Comparison of ENCODE assay signal across 7 cellular contexts in the genomic region with DNA sequence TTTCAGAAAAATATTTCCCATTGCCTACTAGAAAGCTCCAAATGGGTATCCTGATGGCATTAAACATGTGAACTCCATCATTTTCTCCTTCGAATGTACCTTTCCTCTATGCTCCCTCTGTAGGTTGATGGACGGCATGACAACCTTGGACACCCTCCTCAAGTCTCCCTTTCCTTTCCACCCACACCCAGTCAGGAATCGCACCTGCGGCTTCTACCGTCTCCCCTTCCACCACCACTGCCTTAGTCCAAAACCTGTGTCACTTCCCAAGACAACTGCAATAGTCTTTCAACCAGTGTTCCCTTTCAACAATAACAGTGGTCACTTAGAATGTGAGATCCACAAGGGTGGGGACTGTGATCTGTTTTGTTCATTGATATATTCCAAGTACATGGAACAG.
DNase-seq lines count a peak whose midpoint lies in the region; ATAC-seq and TF ChIP-seq lines count a peak whose summit lies in the region.

No MANE protein-coding gene starts in this region.

- dilution Hi-C loops in mammary epithelial cell (cut with HindIII; ENCODE audit: low sequenced_read_pairs): no loop called here

- H3K27me3 ChIP-seq in mammary epithelial cell (ENCODE audit: insufficient read depth, low read length): no peaks in the 10 kb centered on the region
- H3K27me3 ChIP-seq in neural progenitor cell: no peaks in the 10 kb centered on the region

- H3K27ac Mint-ChIP-seq in neural progenitor cell: no peak overlapping the region

- TF ChIP-seq CTCF in LNCaP clone FGC (IDR thresholded peaks at IDR 0.05; ENCODE audit: control insufficient read depth, extremely low read depth, insufficient read depth) (peak; percentile 58), mammary epithelial cell (conservative IDR thresholded peaks at IDR 0.05 in 1 of 2, IDR thresholded peaks at IDR 0.05 in 1 of 2; ENCODE audit: extremely low read depth in 1 of 2, insufficient read depth in 1 of 2, low read depth in 1 of 2, low read length in 2 of 2) (peak; percentile 46 to 75), neural progenitor cell (IDR thresholded peaks at IDR 0.05) (peak; percentile 68)

- H3K36me3 ChIP-seq in mammary epithelial cell (ENCODE audit: insufficient read depth, low read length) (no peaks in the 10 kb centered on the region), neural progenitor cell (no peaks in the 10 kb centered on the region)

- H3K36me3 Mint-ChIP-seq in neural progenitor cell: peaks cover 7% of the 10 kb centered on the region

- H3K4me1 Mint-ChIP-seq in neural progenitor cell: peaks cover 38% of the 10 kb centered on the region

- H3K27ac ChIP-seq in mammary epithelial cell (ENCODE audit: insufficient read depth, low read depth, low read length) (no peak overlapping the region), neural progenitor cell (no peak overlapping the region)

- CTCF ChIA-PET in mammary epithelial cell (lab: Charles Lee; ENCODE audit: low non-redundant PET): no interaction called here

- intact Hi-C loops in mammary epithelial cell (cut with micrococcal nuclease): loop anchor here (1.0 to 10.0 kb wide), 5 partner anchors 190 to 563 kb away; no protein-coding TSS in a partner anchor

- H2AFZ ChIP-seq in mammary epithelial cell (ENCODE audit: low read depth, low read length) (no peak overlapping the region), neural progenitor cell (replicated peaks) (no peak overlapping the region)

- DNase-seq in ELR (ENCODE audit: low read depth) (peak; percentile 72), LNCaP clone FGC (ENCODE audit: low read depth) (no peak), mammary epithelial cell (peak; percentile 29), neural progenitor cell (ENCODE audit: low spot score) (peak; percentile 45), middle frontal gyrus (ENCODE audit: extremely low spot score, low spot score) (no peak), GOT3 (lab: John Stamatoyannopoulos, UW) (no peak)

- H3K9me3 ChIP-seq in mammary epithelial cell (replicated peaks; ENCODE audit: insufficient read depth, low read length): no peaks in the 10 kb centered on the region
- no peaks in the 10 kb centered on the region for H3K9me3 ChIP-seq in neural progenitor cell (ENCODE audit: low read depth)

- ATAC-seq in HG03025 (IDR thresholded peaks at IDR 0.05; ENCODE audit: low FRiP score, unreplicated experiment): no peak

- H3K4me3 ChIP-seq in LNCaP clone FGC (ENCODE audit: low read depth, low read length) (no peak overlapping the region), mammary epithelial cell (replicated peaks in 1 of 3; ENCODE audit: insufficient read depth in 1 of 3, low read depth in 2 of 3, low read length in 3 of 3) (no peak overlapping the region), neural progenitor cell (no peak overlapping the region)

- H3K79me2 ChIP-seq in mammary epithelial cell (ENCODE audit: insufficient read depth, low read length): no peaks in the 10 kb centered on the region
- no peaks in the 10 kb centered on the region for H3K79me2 ChIP-seq in neural progenitor cell (ENCODE audit: low read depth)

- H3K9me3 Mint-ChIP-seq in neural progenitor cell: peaks cover 4% of the 10 kb centered on the region

- in situ Hi-C loops in mammary epithelial cell (cut with MboI; ENCODE audit: low sequenced_read_pairs in 2 of 2): no loop called here

- no peak overlapping the region for H3K9ac ChIP-seq in mammary epithelial cell (ENCODE audit: insufficient read depth, low read length)
- no peak overlapping the region for H3K9ac ChIP-seq in neural progenitor cell

- no TSS peak for BruUV-seq in mammary epithelial cell (replicated peaks; lab: Mats Ljungman, UMichigan)

- H4K20me1 ChIP-seq in mammary epithelial cell (ENCODE audit: insufficient read depth, low read length): no peaks in the 10 kb centered on the region
- no peaks in the 10 kb centered on the region for H4K20me1 ChIP-seq in neural progenitor cell (ENCODE audit: low read depth)

- no peak overlapping the region for H3K4me3 Mint-ChIP-seq in neural progenitor cell

- 66% methylated on average over 5 of the region's 5 CpGs for WGBS in mammary epithelial cell (ENCODE audit: low coverage, missing lambda C conversion rate)

- H3K27me3 Mint-ChIP-seq in neural progenitor cell (ENCODE audit: insufficient read depth, low read depth): peaks cover 2% of the 10 kb centered on the region

- H3K4me2 ChIP-seq in mammary epithelial cell (ENCODE audit: insufficient read depth, low read depth, low read length) (no peak overlapping the region), neural progenitor cell (no peak overlapping the region)

- H3K4me1 ChIP-seq in mammary epithelial cell (ENCODE audit: insufficient read depth, low read length): no peaks in the 10 kb centered on the region
- peaks cover 13% of the 10 kb centered on the region for H3K4me1 ChIP-seq in neural progenitor cell

- no peaks in the 10 kb centered on the region for H3F3A ChIP-seq in neural progenitor cell (ENCODE audit: low read depth)

Comparison
In these comparisons a context has a peak if more than half of its experiments do, and no peak if none do; other contexts are left out.
1. DNase-seq: peak in ELR (single experiment), mammary epithelial cell (single experiment) and neural progenitor cell (single experiment); none in LNCaP clone FGC (single experiment), middle frontal gyrus (single experiment) and GOT3 (single experiment).
2. Peak in every context shown above with its lines, with median percentiles within 50 percentile points of each other: CTCF ChIP-seq.